Comparison of ENCODE assay signal across 8 cellular contexts in the genomic region with DNA sequence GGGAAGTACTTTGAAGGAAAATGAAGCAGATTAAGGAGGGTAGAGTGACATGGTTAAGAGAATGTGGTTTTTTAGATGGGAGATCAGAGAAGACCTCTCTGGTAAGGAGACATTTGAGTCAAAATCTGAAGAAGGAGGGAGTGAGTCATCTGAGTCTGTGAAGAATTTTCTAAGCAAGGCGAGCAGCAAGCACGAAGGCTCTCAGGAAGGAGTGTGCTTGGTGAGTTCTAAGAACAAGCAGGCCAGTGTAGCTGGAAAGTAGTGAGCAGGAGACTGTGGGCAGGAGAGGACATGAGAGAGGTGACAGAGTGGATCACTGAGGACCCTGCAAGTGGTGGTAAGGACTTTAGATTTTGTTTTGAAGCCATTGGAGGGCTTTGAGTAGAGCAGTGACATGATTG.
DNase-seq lines count a peak whose midpoint lies in the region; ATAC-seq and TF ChIP-seq lines count a peak whose summit lies in the region.

No MANE protein-coding gene starts in this region.

- H3K9me3 Mint-ChIP-seq in activated naive CD4-positive, alpha-beta T cell treated with anti-CD3 and anti-CD28 coated beads, Interleukin-2, amount 50 U/mL, for 72 hours, result peaks cover 8% of the 10 kb centered on the region in 2 donors

- POLR2A ChIA-PET in GM10248 (lab: Yijun Ruan, JAX), result no interaction called here

- H3K36me3 Mint-ChIP-seq in activated naive CD4-positive, alpha-beta T cell treated with anti-CD3 and anti-CD28 coated beads, Interleukin-2, amount 50 U/mL, for 72 hours, result peaks cover 16 to 47% of the 10 kb centered on the region in 2 donors

- CTCF ChIA-PET in GM10248 (lab: Yijun Ruan, JAX), result interaction anchor here (1.5 to 2.2 kb wide), 3 partner anchors 13 to 49 kb away, joined by 4 to 9 read pairs (median 8); no protein-coding TSS in a partner anchor

- no peak for TF ChIP-seq CTCF in GM10248 (IDR thresholded peaks at IDR 0.05; ENCODE audit: control extremely low read depth, extremely low read depth, low read depth, missing control alignments)

- peak; percentile 57 to 71 for DNase-seq in activated naive CD4-positive, alpha-beta T cell treated with anti-CD3 and anti-CD28 coated beads, Interleukin-2, amount 50 U/mL, for 72 hours (ENCODE audit: low spot score in 2 of 2)
- peak; percentile 32 for DNase-seq in stimulated activated CD4-positive, alpha-beta T cell treated with anti-CD3 and anti-CD28 coated beads, Interleukin-2, amount 100 ng/mL, for 4 hours (ENCODE audit: low read depth)
- no peak for DNase-seq in dermis blood vessel endothelial cell
- no peak for DNase-seq in NCI-H2227 (lab: John Stamatoyannopoulos, UW; ENCODE audit: unreplicated experiment)
- DNase-seq in SIG-M5 (lab: John Stamatoyannopoulos, UW), result no peak
- no peak for DNase-seq in GM10248 (ENCODE audit: extremely low spot score)

- ATAC-seq in GM18511 (IDR thresholded peaks at IDR 0.05; ENCODE audit: unreplicated experiment) (peak; percentile 82), HG03378 (IDR thresholded peaks at IDR 0.05; ENCODE audit: unreplicated experiment) (peak; percentile 55)
- ATAC-seq in activated naive CD4-positive, alpha-beta T cell treated with anti-CD3 and anti-CD28 coated beads, Interleukin-2, amount 50 U/mL, for 72 hours, result peak; percentile 92 to 94

- H3K27ac Mint-ChIP-seq in activated naive CD4-positive, alpha-beta T cell treated with anti-CD3 and anti-CD28 coated beads, Interleukin-2, amount 50 U/mL, for 72 hours, result peak overlapping the region; percentile 94 to 98

Comparison
In these comparisons a context has a peak if more than half of its experiments do, and no peak if none do; other contexts are left out.
1. DNase-seq: peak in activated naive CD4-positive, alpha-beta T cell treated with anti-CD3 and anti-CD28 coated beads, Interleukin-2, amount 50 U/mL, for 72 hours (2 of 2) and stimulated activated CD4-positive, alpha-beta T cell treated with anti-CD3 and anti-CD28 coated beads, Interleukin-2, amount 100 ng/mL, for 4 hours (single experiment); none in dermis blood vessel endothelial cell (single experiment), NCI-H2227 (single experiment), SIG-M5 (single experiment) and GM10248 (single experiment).
2. Peak in every context shown above with its lines, with median percentiles within 50 percentile points of each other: ATAC-seq.